1 cellular context compared by ENCODE assay signal in genomic region chr16:19502395-19503131, GRCh38.
TF ChIP-seq lines count a peak whose summit lies in the region.

No MANE protein-coding gene starts in this region.

TF ChIP-seq in K562, 482 proteins besides CTCF, POLR2A, EP300 and RAD21 (continued from another document):
- TF ChIP-seq ARID3A (IDR thresholded peaks at IDR 0.05; ENCODE audit: borderline replicate concordance, low read depth, low read length) (0 out of 2 replicates have a peak, but pooled peaks have one; percentile 33), NCOR1 (IDR thresholded peaks at IDR 0.05) (no peak), DEAF1 (CRISPR knock-in tag; IDR thresholded peaks at IDR 0.05) (peak; percentile 76), SMC3 (conservative IDR thresholded peaks at IDR 0.05; ENCODE audit: insufficient read depth, low read depth, low read length) (peak; percentile 85), POLR2H (tag; IDR thresholded peaks at IDR 0.05; ENCODE audit: low read depth) (no peak), TCF3 (CRISPR knock-in tag; IDR thresholded peaks at IDR 0.05) (peak; percentile 11; the same call in 1 of the 2 replicates), CC2D1A (IDR thresholded peaks at IDR 0.05) (0 out of 2 replicates have a peak, but pooled peaks have one; percentile 61), ARID2 (IDR thresholded peaks at IDR 0.05) (peak; percentile 33; the same call in 1 of the 2 replicates), ADNP (tag; IDR thresholded peaks at IDR 0.05) (peak; percentile 40; the same call in 1 of the 2 replicates), PBX2 (CRISPR knock-in tag; IDR thresholded peaks at IDR 0.05; ENCODE audit: low read depth) (no peak), PBX2 (tag; conservative IDR thresholded peaks at IDR 0.05; ENCODE audit: low read depth) (peak; percentile 75), EHMT2 (IDR thresholded peaks at IDR 0.05) (peak; percentile 65; the same call in 1 of the 2 replicates), MEIS2 (IDR thresholded peaks at IDR 0.05; ENCODE audit: partially characterized antibody) (peak; percentile 85), BCL6 (CRISPR knock-in tag; IDR thresholded peaks at IDR 0.05) (no peak), KDM4B (IDR thresholded peaks at IDR 0.05; ENCODE audit: borderline replicate concordance in 2 of 2, low read depth in 1 of 2) (no peak), RB1 (IDR thresholded peaks at IDR 0.05; ENCODE audit: low read depth) (peak; percentile 51; the same call in 1 of the 2 replicates), ZNF586 (CRISPR knock-in tag; conservative IDR thresholded peaks at IDR 0.05) (no peak), JUND (IDR thresholded peaks at IDR 0.05; ENCODE audit: borderline replicate concordance, low read depth, low read length) (peak; percentile 34; the same call in 1 of the 2 replicates), JUND (tag; IDR thresholded peaks at IDR 0.05; ENCODE audit: borderline replicate concordance, low read depth, low read length) (no peak), BCOR (IDR thresholded peaks at IDR 0.05) (peak; percentile 86), RBM25 (IDR thresholded peaks at IDR 0.05; ENCODE audit: low read depth, low read length, severe bottlenecking) (peak; percentile 66), KDM1A (IDR thresholded peaks at IDR 0.05) (peak in 1 of 2 experiments; percentile 33; a peak in 1 of 4 replicates), HDAC2 (IDR thresholded peaks at IDR 0.05) (peak; percentile 24; the same call in 1 of the 2 replicates), ZNF121 (CRISPR knock-in tag; conservative IDR thresholded peaks at IDR 0.05) (peak; percentile 100), E2F3 (CRISPR knock-in tag; IDR thresholded peaks at IDR 0.05) (no peak), GATA2 (CRISPR knock-in tag; IDR thresholded peaks at IDR 0.05) (0 out of 2 replicates have a peak, but pooled peaks have one; percentile 28)
